In genomic region chr2:186726938-186727337, GRCh38 we compare ENCODE assay signal across 18 cellular contexts. TPM values are rescaled to one million over a fixed set of nuclear protein-coding genes. Genes with fewer than 3 reads are reported as not detected.
DNase-seq lines count a peak whose midpoint lies in the region; ATAC-seq and TF ChIP-seq lines count a peak whose summit lies in the region.
"Had no signal": no experiment of that assay in that cellular context is flagged by ENCODE, and none has a peak within 500 bp of the region (broad histone marks: within the 10 kb centered on the region; RNA-seq: fewer than 3 reads in every experiment).

No MANE protein-coding gene starts in this region.

- H3K4ac ChIP-seq in neuronal stem cell (ENCODE audit: low read length), result no peak overlapping the region

- intact Hi-C loops in PC-3 (cut with micrococcal nuclease), result no loop called here

- no TSS peak for BruUV-seq in PC-3 (replicated peaks; lab: Mats Ljungman, UMichigan)

- H3K9ac ChIP-seq in PC-3 (ENCODE audit: low read length), result no peak overlapping the region
- no peak overlapping the region for H3K9ac ChIP-seq in neuronal stem cell (ENCODE audit: low read depth, low read length, poor library complexity)

- H3K79me1 ChIP-seq in neuronal stem cell (ENCODE audit: low read depth, low read length), result no peaks in the 10 kb centered on the region

- H3K9me3 ChIP-seq in PC-3 (ENCODE audit: low read length) (no peaks in the 10 kb centered on the region), neuronal stem cell (replicated peaks in 1 of 2; ENCODE audit: control insufficient read depth in 2 of 2, insufficient read depth in 1 of 2, low read depth in 1 of 2, low read length in 2 of 2) (peaks cover 4 to 9% of the 10 kb centered on the region in 2 donors)
- H3K9me3 ChIP-seq: mucosa of descending colon had no signal

- no peak overlapping the region for H2BK15ac ChIP-seq in neuronal stem cell (ENCODE audit: low read length)

- H4K20me1 ChIP-seq in PC-3 (ENCODE audit: low read length), result no peaks in the 10 kb centered on the region

- DNase-seq in EH (ENCODE audit: low read depth) (peak; percentile 12), PC-3 (peak; percentile 17), neuronal stem cell (ENCODE audit: low spot score) (no peak)
- DNase-seq in activated CD8-positive, alpha-beta memory T cell treated with anti-CD3 and anti-CD28 coated beads, Interleukin-2, amount 10 ng/mL, durations not matched to agents 7 days and 5 days, result no peak
- no peak for DNase-seq in stimulated activated naive B cell treated with anti-CD40 and anti-IgM and Interleukin-4, amounts not matched to agents 10 μg/mL and 1 μg/mL and 100 μg/mL, for 72 hours
- no peak for DNase-seq in NK-92 treated with Interleukin-12 subunit alpha and Interleukin-12 subunit beta, amount 100 ng/mL, for 24 hours (lab: John Stamatoyannopoulos, UW)
- DNase-seq: activated naive CD8-positive, alpha-beta T cell treated with anti-CD3 and anti-CD28 coated beads for 36 hours; erythroblast; left ventricle myocardium superior; mucosa of descending colon; NCI-H146; retina; stimulated activated CD4-positive, alpha-beta T cell treated with anti-CD3 and anti-CD28 coated beads, Interleukin-15, amount 100 ng/mL, for 24 hours; thyroid gland had no signal

- H3K9me3 Mint-ChIP-seq in activated CD8-positive, alpha-beta memory T cell treated with anti-CD3 and anti-CD28 coated beads, Interleukin-2, amount 10 ng/mL, durations not matched to agents 7 days and 5 days (ENCODE audit: low read depth), result no peaks in the 10 kb centered on the region
- no peaks in the 10 kb centered on the region for H3K9me3 Mint-ChIP-seq in stimulated activated naive B cell treated with anti-CD40 and anti-IgM and Interleukin-4, amounts not matched to agents 10 μg/mL and 1 μg/mL and 100 μg/mL, for 72 hours
- H3K9me3 Mint-ChIP-seq: activated naive CD8-positive, alpha-beta T cell treated with anti-CD3 and anti-CD28 coated beads for 36 hours; stimulated activated effector memory CD8-positive, alpha-beta T cell treated with anti-CD3 and anti-CD28 coated beads, Interleukin-12 subunit alpha, Interleukin-12 subunit beta, amount 100 ng/mL, for 72 hours had no signal

- H4K8ac ChIP-seq in neuronal stem cell (ENCODE audit: low read depth, low read length), result no peak overlapping the region

- no peak overlapping the region for H3K18ac ChIP-seq in neuronal stem cell (ENCODE audit: low read length)

- H3K4me1 ChIP-seq in PC-3 (ENCODE audit: insufficient read depth, low read length), result no peaks in the 10 kb centered on the region
- H3K4me1 ChIP-seq in neuronal stem cell (ENCODE audit: control insufficient read depth in 2 of 2, insufficient read depth in 1 of 2, low read depth in 1 of 2, low read length in 2 of 2), result peaks cover 5 to 7% of the 10 kb centered on the region in 2 donors
- H3K4me1 ChIP-seq: thyroid gland had no signal

- H3K14ac ChIP-seq in neuronal stem cell (ENCODE audit: low read length), result no peak overlapping the region

- H3K4me3 Mint-ChIP-seq in activated CD8-positive, alpha-beta memory T cell treated with anti-CD3 and anti-CD28 coated beads, Interleukin-2, amount 10 ng/mL, durations not matched to agents 7 days and 5 days, result no peak overlapping the region
- no peak overlapping the region for H3K4me3 Mint-ChIP-seq in stimulated activated naive B cell treated with anti-CD40 and anti-IgM and Interleukin-4, amounts not matched to agents 10 μg/mL and 1 μg/mL and 100 μg/mL, for 72 hours
- H3K4me3 Mint-ChIP-seq: activated naive CD8-positive, alpha-beta T cell treated with anti-CD3 and anti-CD28 coated beads for 36 hours; stimulated activated effector memory CD8-positive, alpha-beta T cell treated with anti-CD3 and anti-CD28 coated beads, Interleukin-12 subunit alpha, Interleukin-12 subunit beta, amount 100 ng/mL, for 72 hours had no signal

- no peak overlapping the region for H3K4me2 ChIP-seq in PC-3 (ENCODE audit: low read length)
- H3K4me2 ChIP-seq in neuronal stem cell (ENCODE audit: insufficient read depth, low read length, poor library complexity, severe bottlenecking), result no peak overlapping the region

- no peak overlapping the region for H2BK120ac ChIP-seq in neuronal stem cell (ENCODE audit: low read depth, low read length)

- no peaks in the 10 kb centered on the region for H3K4me1 Mint-ChIP-seq in activated CD8-positive, alpha-beta memory T cell treated with anti-CD3 and anti-CD28 coated beads, Interleukin-2, amount 10 ng/mL, durations not matched to agents 7 days and 5 days
- H3K4me1 Mint-ChIP-seq in stimulated activated naive B cell treated with anti-CD40 and anti-IgM and Interleukin-4, amounts not matched to agents 10 μg/mL and 1 μg/mL and 100 μg/mL, for 72 hours, result no peaks in the 10 kb centered on the region
- H3K4me1 Mint-ChIP-seq: activated naive CD8-positive, alpha-beta T cell treated with anti-CD3 and anti-CD28 coated beads for 36 hours; stimulated activated effector memory CD8-positive, alpha-beta T cell treated with anti-CD3 and anti-CD28 coated beads, Interleukin-12 subunit alpha, Interleukin-12 subunit beta, amount 100 ng/mL, for 72 hours had no signal

- no peak for TF ChIP-seq CTCF in PC-3 (conservative IDR thresholded peaks at IDR 0.05; ENCODE audit: low read depth, low read length)

- no peak overlapping the region for H3K27ac Mint-ChIP-seq in activated CD8-positive, alpha-beta memory T cell treated with anti-CD3 and anti-CD28 coated beads, Interleukin-2, amount 10 ng/mL, durations not matched to agents 7 days and 5 days
- no peak overlapping the region for H3K27ac Mint-ChIP-seq in stimulated activated naive B cell treated with anti-CD40 and anti-IgM and Interleukin-4, amounts not matched to agents 10 μg/mL and 1 μg/mL and 100 μg/mL, for 72 hours
- H3K27ac Mint-ChIP-seq: activated naive CD8-positive, alpha-beta T cell treated with anti-CD3 and anti-CD28 coated beads for 36 hours; stimulated activated effector memory CD8-positive, alpha-beta T cell treated with anti-CD3 and anti-CD28 coated beads, Interleukin-12 subunit alpha, Interleukin-12 subunit beta, amount 100 ng/mL, for 72 hours had no signal

- 0 out of 2 replicates have a peak, but pooled peaks cover 6% of the 10 kb centered on the region for H3K9me2 ChIP-seq in PC-3 (replicated peaks; ENCODE audit: low read length)

- no peak overlapping the region for H3K27ac ChIP-seq in PC-3 (ENCODE audit: low read length)
- peak overlapping the region; percentile 42 for H3K27ac ChIP-seq in cingulate gyrus (ENCODE audit: low read depth, low read length)
- peak overlapping the region; percentile 36 for H3K27ac ChIP-seq in neuronal stem cell (replicated peaks; ENCODE audit: low read length)
- H3K27ac ChIP-seq: thyroid gland had no signal

- peak; percentile 66 for ATAC-seq in PC-3
- ATAC-seq in GM21717 (IDR thresholded peaks at IDR 0.05; ENCODE audit: unreplicated experiment), result no peak
- no peak for ATAC-seq in activated CD8-positive, alpha-beta memory T cell treated with anti-CD3 and anti-CD28 coated beads, Interleukin-2, amount 10 ng/mL, durations not matched to agents 7 days and 5 days
- ATAC-seq in stimulated activated naive B cell treated with anti-CD40 and anti-IgM and Interleukin-4, amounts not matched to agents 10 μg/mL and 1 μg/mL and 100 μg/mL, for 72 hours (replicated peaks), result no peak
- ATAC-seq: left ventricle myocardium superior; mucosa of descending colon; Panc1; stimulated activated effector memory CD8-positive, alpha-beta T cell treated with anti-CD3 and anti-CD28 coated beads, Interleukin-12 subunit alpha, Interleukin-12 subunit beta, amount 100 ng/mL, for 72 hours had no signal

- no peak overlapping the region for H3K23ac ChIP-seq in neuronal stem cell (ENCODE audit: low read depth, low read length, poor library complexity)

- no CpG with 5 or more reads among the region's 3 CpGs for WGBS in neuronal stem cell (ENCODE audit: extremely low coverage in 2 of 2, insufficient read length in 2 of 2, insufficient replicate concordance in 1 of 2), 2 donors

- H3K79me2 ChIP-seq in PC-3 (ENCODE audit: low read length), result no peaks in the 10 kb centered on the region

- H3K27me3 ChIP-seq in PC-3 (ENCODE audit: low read length) (no peaks in the 10 kb centered on the region), neuronal stem cell (ENCODE audit: control insufficient read depth in 3 of 3, insufficient read depth in 3 of 3, low read depth in 1 of 3, low read length in 3 of 3) (no peaks in the 10 kb centered on the region)
- H3K27me3 ChIP-seq: thyroid gland had no signal

- H3K36me3 Mint-ChIP-seq in activated CD8-positive, alpha-beta memory T cell treated with anti-CD3 and anti-CD28 coated beads, Interleukin-2, amount 10 ng/mL, durations not matched to agents 7 days and 5 days, result no peaks in the 10 kb centered on the region
- H3K36me3 Mint-ChIP-seq in stimulated activated naive B cell treated with anti-CD40 and anti-IgM and Interleukin-4, amounts not matched to agents 10 μg/mL and 1 μg/mL and 100 μg/mL, for 72 hours, result no peaks in the 10 kb centered on the region
- H3K36me3 Mint-ChIP-seq: activated naive CD8-positive, alpha-beta T cell treated with anti-CD3 and anti-CD28 coated beads for 36 hours; stimulated activated effector memory CD8-positive, alpha-beta T cell treated with anti-CD3 and anti-CD28 coated beads, Interleukin-12 subunit alpha, Interleukin-12 subunit beta, amount 100 ng/mL, for 72 hours had no signal

- H3K4me3 ChIP-seq in PC-3 (ENCODE audit: low read length) (no peak overlapping the region), neuronal stem cell (ENCODE audit: low read length in 2 of 2) (no peak overlapping the region)
- H3K4me3 ChIP-seq: mucosa of descending colon, thyroid gland had no signal

- CTCF ChIA-PET in PC-3 (lab: Charles Lee), result no interaction called here
- CTCF ChIA-PET in activated CD8-positive, alpha-beta memory T cell treated with anti-CD3 and anti-CD28 coated beads, Interleukin-2, amount 10 ng/mL, durations not matched to agents 7 days and 5 days (lab: Charles Lee), result no interaction called here

- no peak overlapping the region for H2BK12ac ChIP-seq in neuronal stem cell (ENCODE audit: low read length)

- POLR2A ChIA-PET in PC-3 (lab: Charles Lee; ENCODE audit: unreplicated experiment), result no interaction called here

- no peaks in the 10 kb centered on the region for H3K36me3 ChIP-seq in PC-3 (ENCODE audit: low read depth, low read length)
- no peaks in the 10 kb centered on the region for H3K36me3 ChIP-seq in neuronal stem cell (replicated peaks in 1 of 2; ENCODE audit: control insufficient read depth in 2 of 2, insufficient read depth in 2 of 2, low read length in 2 of 2)
- H3K36me3 ChIP-seq: thyroid gland had no signal

- no peak overlapping the region for H2AK5ac ChIP-seq in neuronal stem cell (ENCODE audit: low read depth, low read length)

- H2BK5ac ChIP-seq in neuronal stem cell (ENCODE audit: low read length), result no peak overlapping the region

- no peak overlapping the region for H4K91ac ChIP-seq in neuronal stem cell (ENCODE audit: low read depth, low read length, poor library complexity)

- H2AFZ ChIP-seq in PC-3 (ENCODE audit: low read length) (no peak overlapping the region), neuronal stem cell (ENCODE audit: low read length) (no peak overlapping the region)

- peaks cover 3% of the 10 kb centered on the region for H3K27me3 Mint-ChIP-seq in activated CD8-positive, alpha-beta memory T cell treated with anti-CD3 and anti-CD28 coated beads, Interleukin-2, amount 10 ng/mL, durations not matched to agents 7 days and 5 days
- H3K27me3 Mint-ChIP-seq in stimulated activated naive B cell treated with anti-CD40 and anti-IgM and Interleukin-4, amounts not matched to agents 10 μg/mL and 1 μg/mL and 100 μg/mL, for 72 hours, result no peaks in the 10 kb centered on the region
- H3K27me3 Mint-ChIP-seq: activated naive CD8-positive, alpha-beta T cell treated with anti-CD3 and anti-CD28 coated beads for 36 hours had no signal

- H3F3A ChIP-seq in PC-3 (ENCODE audit: low read length, unreplicated experiment), result no peaks in the 10 kb centered on the region

RNA-seq across cellular contexts. Expression of gene FAM171B, which starts 33.1 kb away (rescaled TPM):
- total RNA-seq in PC-3 (2014; rRNA removed), result 4.0 and 5.5 TPM in 2 replicates
- 18.5 TPM for polyA plus RNA-seq in neuronal stem cell (2013, experiment 1 of 2)
- polyA plus RNA-seq in neuronal stem cell (2013, experiment 2 of 2), result 19.2 TPM
- 1 to 10 TPM in 1 of 2 experiments, under 1 TPM in 1; 0.96 to 2.0 TPM for total RNA-seq in activated CD8-positive, alpha-beta memory T cell treated with anti-CD3 and anti-CD28 coated beads, Interleukin-2, amount 10 ng/mL, durations not matched to agents 7 days and 5 days

Comparison
In these comparisons a context has a peak if more than half of its experiments do, and no peak if none do; other contexts are left out.
1. DNase-seq: peak in EH (single experiment) and PC-3 (single experiment); none in neuronal stem cell (single experiment), activated CD8-positive, alpha-beta memory T cell treated with anti-CD3 and anti-CD28 coated beads, Interleukin-2, amount 10 ng/mL, durations not matched to agents 7 days and 5 days (single experiment), stimulated activated naive B cell treated with anti-CD40 and anti-IgM and Interleukin-4, amounts not matched to agents 10 μg/mL and 1 μg/mL and 100 μg/mL, for 72 hours (single experiment) and NK-92 treated with Interleukin-12 subunit alpha and Interleukin-12 subunit beta, amount 100 ng/mL, for 24 hours (single experiment).